ENCODE assay signal across 12 cellular contexts in genomic region chr5:43016217-43016779, GRCh38. TPM values are rescaled to one million over a fixed set of nuclear protein-coding genes. Genes with fewer than 3 reads are reported as not detected.
DNase-seq lines count a peak whose midpoint lies in the region; ATAC-seq and TF ChIP-seq lines count a peak whose summit lies in the region.
"Had no signal": no experiment of that assay in that cellular context is flagged by ENCODE, and none has a peak within 500 bp of the region (broad histone marks: within the 10 kb centered on the region; RNA-seq: fewer than 3 reads in every experiment).

No MANE protein-coding gene starts in this region.

- H3K4me3 ChIP-seq in AG04450 (ENCODE audit: low read depth, low read length) (peak overlapping the region; percentile 5; the same call in 1 of the 2 replicates), lower lobe of right lung (no peak overlapping the region), MM.1S (ENCODE audit: low read length) (no peak overlapping the region)

- intact Hi-C loops in lower lobe of right lung (cut with DNase I): no loop called here

- POLR2A ChIA-PET in AG04450 (lab: Yijun Ruan, JAX): interaction anchor here (2.0 to 2.5 kb wide), 2 partner anchors 9 to 22 kb away, joined by 6 to 7 read pairs; no protein-coding TSS in a partner anchor

- no peak overlapping the region for H3K9ac ChIP-seq in MM.1S (ENCODE audit: low read length)

- H3K27me3 ChIP-seq in AG04450 (ENCODE audit: control insufficient read depth, insufficient read depth, low read length) (no peaks in the 10 kb centered on the region), lower lobe of right lung (ENCODE audit: low read depth) (peaks cover 45% of the 10 kb centered on the region), MM.1S (replicated peaks; ENCODE audit: insufficient read depth, low read length) (no peaks in the 10 kb centered on the region; the same call in 1 of the 2 replicates)

- no peaks in the 10 kb centered on the region for H3K36me3 Mint-ChIP-seq in activated T-helper 17 cell treated with anti-CD3 and anti-CD28 coated beads, Interleukin-2, amount 50 U/mL, for 72 hours (ENCODE audit: low read depth)
- peaks cover 3 to 9% (median 3%) of the 10 kb centered on the region in 3 donors for H3K36me3 Mint-ChIP-seq in immature natural killer cell

- H3K27ac Mint-ChIP-seq in activated T-helper 17 cell treated with anti-CD3 and anti-CD28 coated beads, Interleukin-2, amount 50 U/mL, for 72 hours: peak overlapping the region; percentile 95
- H3K27ac Mint-ChIP-seq in immature natural killer cell: peak overlapping the region; percentile 98 to 100 (median 100)

- ATAC-seq in activated T-helper 17 cell treated with anti-CD3 and anti-CD28 coated beads, Interleukin-2, amount 50 U/mL, for 72 hours (replicated peaks): no peak
- ATAC-seq in lower lobe of right lung: no peak

- H3K27ac ChIP-seq in AG04450 (ENCODE audit: low read depth, low read length) (no peak overlapping the region), lower lobe of right lung (no peak overlapping the region), MM.1S (ENCODE audit: low read length) (no peak overlapping the region)

- H3K27me3 Mint-ChIP-seq in activated T-helper 17 cell treated with anti-CD3 and anti-CD28 coated beads, Interleukin-2, amount 50 U/mL, for 72 hours: no peaks in the 10 kb centered on the region
- H3K27me3 Mint-ChIP-seq in immature natural killer cell (ENCODE audit: low read depth in 3 of 3): peaks cover 25 to 34% (median 33%) of the 10 kb centered on the region in 3 donors

- peak overlapping the region; percentile 98 for H3K4me3 Mint-ChIP-seq in activated T-helper 17 cell treated with anti-CD3 and anti-CD28 coated beads, Interleukin-2, amount 50 U/mL, for 72 hours
- peak overlapping the region; percentile 95 to 99 (median 97) for H3K4me3 Mint-ChIP-seq in immature natural killer cell

- H3F3A ChIP-seq in MM.1S (ENCODE audit: insufficient read depth, low read length): peaks cover 35% of the 10 kb centered on the region

- no peaks in the 10 kb centered on the region for H3K36me3 ChIP-seq in lower lobe of right lung
- no peaks in the 10 kb centered on the region for H3K36me3 ChIP-seq in MM.1S (replicated peaks; ENCODE audit: insufficient read depth, low read length)

- H3K9me3 Mint-ChIP-seq in activated T-helper 17 cell treated with anti-CD3 and anti-CD28 coated beads, Interleukin-2, amount 50 U/mL, for 72 hours: no peaks in the 10 kb centered on the region
- H3K9me3 Mint-ChIP-seq in immature natural killer cell: peaks cover 0 to 6% (median 0%) of the 10 kb centered on the region in 6 donors

- DNase-seq in AG04450 (ENCODE audit: low read depth, low spot score): no peak
- DNase-seq in Daoy (ENCODE audit: low read depth): peak; percentile 25
- DNase-seq in immature natural killer cell: no peak
- no peak for DNase-seq in lower lobe of right lung
- DNase-seq in inferior parietal cortex (ENCODE audit: extremely low spot score): no peak
- DNase-seq in stimulated activated CD4-positive, alpha-beta T cell treated with anti-CD3 and anti-CD28 coated beads, Interleukin-2, amount 100 ng/mL, for 48 hours: no peak
- no peak for DNase-seq in MM.1S
- DNase-seq: activated gamma-delta T cell; hippocampal formation; NCI-H1930; stimulated activated naive CD4-positive, alpha-beta T cell had no signal

- H3K4me1 ChIP-seq in lower lobe of right lung (peaks cover 6% of the 10 kb centered on the region), MM.1S (ENCODE audit: low read length) (peaks cover 11% of the 10 kb centered on the region)

- H3K9me2 ChIP-seq in MM.1S (replicated peaks; ENCODE audit: insufficient read depth, low read length): no peaks in the 10 kb centered on the region

- CTCF ChIA-PET in AG04450 (lab: Charles Lee): interaction anchor here (1.0 to 3.1 kb wide), 4 partner anchors 8 to 107 kb away, joined by 3 to 8 read pairs (median 4); no protein-coding TSS in a partner anchor

- no peaks in the 10 kb centered on the region for H4K20me1 ChIP-seq in MM.1S (ENCODE audit: insufficient read depth, low read length)

- H3K4me2 ChIP-seq in MM.1S (ENCODE audit: low read depth, low read length): no peak overlapping the region

- peaks cover 30% of the 10 kb centered on the region for H3K4me1 Mint-ChIP-seq in activated T-helper 17 cell treated with anti-CD3 and anti-CD28 coated beads, Interleukin-2, amount 50 U/mL, for 72 hours
- peaks cover 47 to 63% of the 10 kb centered on the region in 2 donors for H3K4me1 Mint-ChIP-seq in immature natural killer cell

- TF ChIP-seq CTCF in AG04450 (IDR thresholded peaks at IDR 0.05; ENCODE audit: low read depth, low read length) (no peak), lower lobe of right lung (IDR thresholded peaks at IDR 0.05) (no peak), MM.1S (IDR thresholded peaks at IDR 0.05; ENCODE audit: low read length) (no peak)

- no peaks in the 10 kb centered on the region for H3K79me2 ChIP-seq in MM.1S (ENCODE audit: low read length)

- H2AFZ ChIP-seq in MM.1S (ENCODE audit: low read length): no peak overlapping the region

- H3K9me3 ChIP-seq in AG04450 (ENCODE audit: control insufficient read depth, insufficient read depth, low read length): no peaks in the 10 kb centered on the region; the same call in 1 of the 2 replicates
- H3K9me3 ChIP-seq in lower lobe of right lung: no peaks in the 10 kb centered on the region
- no peaks in the 10 kb centered on the region for H3K9me3 ChIP-seq in MM.1S (replicated peaks; ENCODE audit: insufficient read depth, low read length)

RNA-seq across cellular contexts. Expression of gene ANXA2R, which starts 23.8 kb away (rescaled TPM):
- polyA plus RNA-seq in AG04450 (2011; rRNA removed) (3.7 and 4.9 TPM in 2 replicates), immature natural killer cell (10 to 100 TPM; 35.3 to 53.0 (median 44.3) TPM)
- polyA minus RNA-seq in AG04450 (2011; rRNA and poly(A)+ RNA removed): 4.3 and 4.6 TPM in 2 replicates
- 2.9 TPM in 2 replicates for total RNA-seq in Daoy (2014; rRNA removed; shearing (Covaris generic))
- total RNA-seq in activated T-helper 17 cell treated with anti-CD3 and anti-CD28 coated beads, Interleukin-2, amount 50 U/mL, for 72 hours: 1 to 10 TPM; 2.4 to 6.2 TPM
- total RNA-seq in lower lobe of right lung: 4.4 TPM
